Comparison of ENCODE assay signal across 8 cellular contexts in genomic region chr12:96398422-96399080, GRCh38. TPM values are rescaled to one million over a fixed set of nuclear protein-coding genes. Genes with fewer than 3 reads are reported as not detected.
DNase-seq lines count a peak whose midpoint lies in the region; ATAC-seq and TF ChIP-seq lines count a peak whose summit lies in the region.

No MANE protein-coding gene starts in this region.

- no peaks in the 10 kb centered on the region for H3K36me3 ChIP-seq in kidney epithelial cell (ENCODE audit: control insufficient read depth, insufficient read depth, low read length)

- peak; percentile 51 for DNase-seq in astrocyte of the spinal cord (ENCODE audit: low read depth, low spot score)
- no peak for DNase-seq in kidney epithelial cell (ENCODE audit: low read depth)
- DNase-seq in superior temporal gyrus (ENCODE audit: extremely low spot score) = peak; percentile 85
- no peak for DNase-seq in SW 1271 (lab: John Stamatoyannopoulos, UW)
- DNase-seq in HuH-7 (ENCODE audit: low spot score) = no peak
- DNase-seq in activated CD4-positive, CD25-positive, alpha-beta regulatory T cell (lab: John Stamatoyannopoulos, UW) = no peak

- in situ Hi-C loops in astrocyte of the spinal cord (cut with HindIII; ENCODE audit: low sequenced_read_pairs) = no loop called here

- peak overlapping the region; percentile 89 for H3K27ac ChIP-seq in C4-2B

- peak; percentile 1 for ATAC-seq in HG02763 (IDR thresholded peaks at IDR 0.05; ENCODE audit: unreplicated experiment)

- H3K27me3 ChIP-seq in kidney epithelial cell (ENCODE audit: control insufficient read depth, insufficient read depth, low read length) = no peaks in the 10 kb centered on the region

- TF ChIP-seq CTCF in C4-2B (conservative IDR thresholded peaks at IDR 0.05) = no peak
- no peak for TF ChIP-seq CTCF in astrocyte of the spinal cord (IDR thresholded peaks at IDR 0.05; ENCODE audit: low read depth, low read length)
- TF ChIP-seq CTCF in kidney epithelial cell (IDR thresholded peaks at IDR 0.05; ENCODE audit: insufficient read depth, low read length, poor library complexity, severe bottlenecking) = no peak

- H3K4me3 ChIP-seq in astrocyte of the spinal cord (ENCODE audit: low read depth, low read length) (peak overlapping the region; percentile 83), kidney epithelial cell (ENCODE audit: low read depth, low read length) (peak overlapping the region; percentile 95)

RNA-seq across cellular contexts. Expression of gene CDK17, which starts 1.7 kb away (rescaled TPM):
- total RNA-seq in kidney epithelial cell = 46.4 and 51.8 TPM in 2 replicates

Comparison
In these comparisons a context has a peak if more than half of its experiments do, and no peak if none do; other contexts are left out.
1. DNase-seq: peak in astrocyte of the spinal cord (single experiment) and superior temporal gyrus (single experiment); none in kidney epithelial cell (single experiment), SW 1271 (0 of 2), HuH-7 (single experiment) and activated CD4-positive, CD25-positive, alpha-beta regulatory T cell (0 of 4).